8 cellular contexts compared by ENCODE assay signal in genomic region chr6:144931172-144932035, GRCh38.
A peak's percentile ranks its signal among the peaks of the same experiment; 100 is the strongest.
DNase-seq lines count a peak whose midpoint lies in the region; ATAC-seq and TF ChIP-seq lines count a peak whose summit lies in the region.

No MANE protein-coding gene starts in this region.

- H3K4me1 ChIP-seq in OCI-LY3 (ENCODE audit: low read length): no peaks in the 10 kb centered on the region
- peaks cover 0 to 19% (median 15%) of the 10 kb centered on the region in 4 donors for H3K4me1 ChIP-seq in liver (ENCODE audit: control insufficient read depth in 4 of 4, insufficient read depth in 4 of 4, low read length in 3 of 4)
- no peaks in the 10 kb centered on the region for H3K4me1 ChIP-seq in transverse colon

- in situ Hi-C loops in transverse colon (cut with MboI; ENCODE audit: low pct_ligation_motif_present in 1 of 4, low pct_unique_long_range_greater_than_20kb in 1 of 4, low sequenced_read_pairs in 3 of 4): loop anchor here in 3 of 4 donors (10.0 to 25.0 kb wide), 2 partner anchors 344 to 347 kb away; no protein-coding TSS in a partner anchor

- no peaks in the 10 kb centered on the region for H3K27me3 Mint-ChIP-seq in brain

- H3K79me2 ChIP-seq in OCI-LY3 (ENCODE audit: low read length): no peaks in the 10 kb centered on the region

- H3K4me3 ChIP-seq in OCI-LY3 (ENCODE audit: low read length) (no peak overlapping the region), liver (ENCODE audit: low read depth in 1 of 3, low read length in 3 of 3) (no peak overlapping the region), transverse colon (no peak overlapping the region)

- H3K27ac Mint-ChIP-seq in brain: no peak overlapping the region

- H2AFZ ChIP-seq in OCI-LY3 (ENCODE audit: low read depth, low read length): no peak overlapping the region

- H3K4me1 Mint-ChIP-seq in brain: peaks cover 8% of the 10 kb centered on the region

- TF ChIP-seq RAD21 in liver (IDR thresholded peaks at IDR 0.05): peak; percentile 86 to 90

- TF ChIP-seq EP300 in transverse colon (IDR thresholded peaks at IDR 0.05; ENCODE audit: low read depth): no peak

- no peaks in the 10 kb centered on the region for H3K27me3 ChIP-seq in OCI-LY3 (ENCODE audit: low read depth, low read length)
- no peaks in the 10 kb centered on the region for H3K27me3 ChIP-seq in liver (ENCODE audit: control insufficient read depth in 4 of 4, insufficient read depth in 4 of 4, low read length in 3 of 4)
- H3K27me3 ChIP-seq in transverse colon: no peaks in the 10 kb centered on the region

- H3K9ac ChIP-seq in OCI-LY3 (ENCODE audit: low read length) (no peak overlapping the region), liver (ENCODE audit: low read depth in 1 of 2, low read length in 2 of 2) (no peak overlapping the region)

- peaks cover 11 to 19% (median 15%) of the 10 kb centered on the region in 5 experiments for H3K9me3 Mint-ChIP-seq in brain

- no peaks in the 10 kb centered on the region for H3K36me3 Mint-ChIP-seq in brain

- no peak for TF ChIP-seq POLR2A in transverse colon (IDR thresholded peaks at IDR 0.05)

- peak; percentile 76 for ATAC-seq in HG02852 (IDR thresholded peaks at IDR 0.05; ENCODE audit: unreplicated experiment)

- no peaks in the 10 kb centered on the region for H3K9me3 ChIP-seq in OCI-LY3 (ENCODE audit: insufficient read depth, low read length)
- no peaks in the 10 kb centered on the region for H3K9me3 ChIP-seq in liver (ENCODE audit: control insufficient read depth in 4 of 4, low read length in 3 of 4)
- H3K9me3 ChIP-seq in transverse colon: no peaks in the 10 kb centered on the region

- DNase-seq in activated naive CD4-positive, alpha-beta T cell treated with Interleukin-2 at 50 U/mL for 16 hours: peak; percentile 27
- DNase-seq in activated naive CD4-positive, alpha-beta T cell (lab: John Stamatoyannopoulos, UW): no peak
- peak; percentile 11 for DNase-seq in transverse colon
- no peak for DNase-seq in putamen (ENCODE audit: low spot score)

- H3K4me2 ChIP-seq in OCI-LY3 (ENCODE audit: low read length): no peak overlapping the region

- peak; percentile 51 for TF ChIP-seq CTCF in OCI-LY3 (IDR thresholded peaks at IDR 0.05; ENCODE audit: low read depth, low read length)
- peak; percentile 74 to 76 for TF ChIP-seq CTCF in brain (conservative IDR thresholded peaks at IDR 0.05)
- TF ChIP-seq CTCF in liver (IDR thresholded peaks at IDR 0.05; ENCODE audit: low read depth, low read length, missing input control): peak; percentile 69
- TF ChIP-seq CTCF in transverse colon (IDR thresholded peaks at IDR 0.05): peak; percentile 38 to 65 (median 51)

- intact Hi-C loops in transverse colon (cut with DNase I; ENCODE audit: low total_unique reads): no loop called here

- H4K20me1 ChIP-seq in OCI-LY3 (ENCODE audit: insufficient read depth, low read length): no peaks in the 10 kb centered on the region

- H3K4me3 Mint-ChIP-seq in brain: no peak overlapping the region

- H3K27ac ChIP-seq in OCI-LY3 (ENCODE audit: low read length) (no peak overlapping the region), liver (ENCODE audit: low read depth in 1 of 2, low read length in 2 of 2) (peak overlapping the region in 1 of 2 donors; percentile 81), transverse colon (no peak overlapping the region)

- H3K36me3 ChIP-seq in OCI-LY3 (replicated peaks; ENCODE audit: low read depth, low read length) (no peaks in the 10 kb centered on the region), liver (ENCODE audit: control insufficient read depth in 4 of 4, insufficient read depth in 3 of 4, low read depth in 1 of 4, low read length in 3 of 4) (no peaks in the 10 kb centered on the region), transverse colon (no peaks in the 10 kb centered on the region)

- WGBS in liver: 50% methylated on average over 6 of the region's 6 CpGs
- WGBS in transverse colon (ENCODE audit: low coverage in 1 of 2), 2 donors: 46 to 65% methylated on average over 5 to 6 of the region's 6 CpGs

TF ChIP-seq in liver, 16 proteins besides CTCF, POLR2A, EP300 and RAD21:
- TF ChIP-seq MAX (IDR thresholded peaks at IDR 0.05) (no peak), FOXA2 (IDR thresholded peaks at IDR 0.05) (peak; percentile 37)

Comparison
In these comparisons a context has a peak if more than half of its experiments do, and no peak if none do; other contexts are left out.
1. DNase-seq: peak in activated naive CD4-positive, alpha-beta T cell treated with Interleukin-2 at 50 U/mL for 16 hours (single experiment) and transverse colon (single experiment); none in activated naive CD4-positive, alpha-beta T cell (0 of 4) and putamen (single experiment).
2. Peak in every context shown above with its lines, with median percentiles within 50 percentile points of each other: CTCF ChIP-seq.